9 cellular contexts compared by ENCODE assay signal in the genomic region with DNA sequence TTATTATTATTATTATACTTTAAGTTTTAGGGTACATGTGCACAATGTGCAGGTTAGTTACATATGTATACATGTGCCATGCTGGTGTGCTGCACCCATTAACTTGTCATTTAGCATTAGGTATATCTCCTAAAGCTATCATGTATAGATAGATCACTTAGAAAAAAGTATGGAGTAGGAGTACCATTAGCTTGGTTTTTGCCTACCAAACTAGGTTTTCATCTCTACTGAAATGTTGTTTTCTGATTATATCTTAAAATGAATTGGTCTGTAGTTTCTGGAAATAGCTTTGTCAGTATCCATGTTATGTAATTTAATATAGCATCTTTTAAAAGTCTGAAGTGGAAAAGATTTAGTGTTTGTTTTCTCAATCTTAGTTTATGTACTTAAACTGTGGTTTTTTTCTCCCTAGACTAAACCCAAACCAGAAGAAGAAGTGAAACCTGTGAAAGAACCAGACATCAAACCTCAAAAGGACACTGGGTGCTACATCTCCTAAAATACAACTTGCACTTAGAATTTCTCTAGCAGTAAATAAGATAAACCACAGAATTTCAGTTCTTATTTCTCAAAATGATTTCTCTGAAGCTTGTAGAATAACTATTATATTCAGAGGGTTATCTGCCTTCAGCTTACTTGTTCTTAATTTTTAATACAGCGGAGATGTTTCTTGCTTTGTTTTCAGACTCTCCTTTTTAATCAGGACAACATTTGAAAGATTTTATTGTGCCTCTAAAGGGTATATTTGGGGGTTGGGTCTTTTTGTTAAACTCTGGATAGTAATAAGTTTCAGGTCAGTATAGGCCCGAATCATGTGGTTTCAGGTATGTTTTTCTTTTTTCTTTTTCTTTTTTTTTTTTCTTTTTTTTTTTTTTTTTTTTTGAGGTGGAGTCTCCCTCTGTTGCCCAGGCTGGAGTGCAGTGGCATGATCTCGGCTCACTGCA. TPM values are rescaled to one million over a fixed set of nuclear protein-coding genes. Genes with fewer than 3 reads are reported as not detected.
DNase-seq lines count a peak whose midpoint lies in the region; ATAC-seq lines count a peak whose summit lies in the region.
"Had no signal": no experiment of that assay in that cellular context is flagged by ENCODE, and none has a peak within 500 bp of the region (broad histone marks: within the 10 kb centered on the region; RNA-seq: fewer than 3 reads in every experiment).

No MANE protein-coding gene starts in this region.

- no peak overlapping the region for H3K4me3 ChIP-seq in HAP-1

- H3K27me3 ChIP-seq in HAP-1 (ENCODE audit: low read depth) = no peaks in the 10 kb centered on the region

- in situ Hi-C loops in HAP-1 (cut with MboI; ENCODE audit: low sequenced_read_pairs) = no loop called here

- DNase-seq in HAP-1 (ENCODE audit: low spot score in 2 of 2) (no peak), HT-29 (ENCODE audit: low spot score) (no peak), mesenteric fat pad (ENCODE audit: low spot score) (no peak), NCI-H510A (lab: John Stamatoyannopoulos, UW) (no peak)

- no peaks in the 10 kb centered on the region; the same call in 1 of the 2 replicates for H3K4me1 ChIP-seq in HAP-1

- peak; percentile 98 for ATAC-seq in GM18517 (IDR thresholded peaks at IDR 0.05; ENCODE audit: unreplicated experiment)
- peak; percentile 98 for ATAC-seq in GM21529 (IDR thresholded peaks at IDR 0.05; ENCODE audit: unreplicated experiment)
- ATAC-seq in HG03457 (IDR thresholded peaks at IDR 0.05; ENCODE audit: unreplicated experiment) = peak; percentile 94
- peak; percentile 39 for ATAC-seq in esophagus mucosa

- H3K36me3 ChIP-seq in HAP-1 (replicated peaks) = peaks cover 63% of the 10 kb centered on the region

- no peaks in the 10 kb centered on the region for H3K9me3 ChIP-seq in HAP-1

RNA-seq across cellular contexts. Expression of gene FAM177B, which starts 4.5 kb away (rescaled TPM):
- total RNA-seq in esophagus mucosa (0.64 TPM), mesenteric fat pad (not detected)
- 2.8 TPM in 1 of 2 replicates, not detected in the other for total RNA-seq in HT-29 (2014; rRNA removed; shearing (Covaris generic))
- total RNA-seq: endothelial cell of umbilical vein had no signal

RNA-seq across cellular contexts. Expression of gene BROX, which starts 20.1 kb away (rescaled TPM):
- total RNA-seq in esophagus mucosa (41.4 TPM), mesenteric fat pad (34.5 TPM)
- total RNA-seq in HT-29 (2014; rRNA removed; shearing (Covaris generic)) = 21.0 and 30.6 TPM in 2 replicates

RNA-seq across cellular contexts. Expression of gene AIDA, which starts 20.2 kb away (rescaled TPM):
- total RNA-seq in esophagus mucosa (29.2 TPM), mesenteric fat pad (109 TPM)
- 9.3 and 10.6 TPM in 2 replicates for total RNA-seq in HT-29 (2014; rRNA removed; shearing (Covaris generic))

Comparison
In these comparisons a context has a peak if more than half of its experiments do, and no peak if none do; other contexts are left out.
1. ATAC-seq: peak in every context shown above with its lines; median percentile 98 in GM18517; 98 in GM21529; 94 in HG03457; 39 in esophagus mucosa.